Comparison of ENCODE assay signal across 25 cellular contexts in genomic region chr4:3717241-3717640, GRCh38. TPM values are rescaled to one million over a fixed set of nuclear protein-coding genes. Genes with fewer than 3 reads are reported as not detected.
"Had no signal": no experiment of that assay in that cellular context is flagged by ENCODE, and none has a peak within 500 bp of the region (broad histone marks: within the 10 kb centered on the region; RNA-seq: fewer than 3 reads in every experiment).

No MANE protein-coding gene starts in this region.

- H3K9me3 ChIP-seq: pancreas, prostate gland, testis had no signal

- H3K27me3 ChIP-seq: pancreas, testis had no signal

- H3K27ac ChIP-seq: coronary artery, heart left ventricle, pancreas, prostate gland, testis, tibial nerve had no signal

- H3K4me3 ChIP-seq: coronary artery, heart left ventricle, lung, pancreas, prostate gland, testis, tibial nerve had no signal

- H3K36me3 ChIP-seq: heart left ventricle, pancreas, prostate gland, tibial nerve had no signal

- FAIRE-seq: endothelial cell of umbilical vein, pancreas had no signal

- H3K4me1 ChIP-seq: heart left ventricle, pancreas, prostate gland, testis, tibial nerve had no signal

- DNase-seq: caudate nucleus; effector CD4-positive, alpha-beta T cell; endodermal cell; erythroblast; foreskin melanocyte; hippocampal formation; kidney glomerular epithelial cell; mesenchymal stem cell; midbrain; naive thymus-derived CD4-positive, alpha-beta T cell; nucleus accumbens; stimulated activated CD4-positive, alpha-beta T cell treated with anti-CD3 and anti-CD28 coated beads, Interleukin-2, amount 100 ng/mL, for 24 hours; stimulated activated CD4-positive, alpha-beta T cell treated with anti-CD3 and anti-CD28 coated beads, Interleukin-4, amount 100 ng/mL, for 4 hours; stimulated activated naive B cell treated with anti-CD40 and anti-IgM and Interleukin-4, amounts not matched to agents 10 μg/mL and 1 μg/mL and 100 μg/mL, for 72 hours; stimulated activated naive CD8-positive, alpha-beta T cell treated with anti-CD3 and anti-CD28 coated beads, Interleukin-15, amount 100 ng/mL, for 72 hours; testis had no signal

- ATAC-seq: heart left ventricle; left lobe of liver; naive thymus-derived CD4-positive, alpha-beta T cell; pancreas; sciatic nerve; stimulated activated naive B cell treated with anti-CD40 and anti-IgM and Interleukin-4, amounts not matched to agents 10 μg/mL and 1 μg/mL and 100 μg/mL, for 72 hours; stimulated activated naive CD8-positive, alpha-beta T cell treated with anti-CD3 and anti-CD28 coated beads, Interleukin-15, amount 100 ng/mL, for 72 hours had no signal

RNA-seq across cellular contexts. Expression of gene ADRA2C, which starts 48.9 kb away (rescaled TPM):
- total RNA-seq: naive thymus-derived CD4-positive, alpha-beta T cell had no signal
- polyA plus RNA-seq: naive thymus-derived CD4-positive, alpha-beta T cell had no signal
